In genomic region chr1:173062156-173062938, GRCh38 we compare ENCODE assay signal across 9 cellular contexts. TPM values are rescaled to one million over a fixed set of nuclear protein-coding genes. Genes with fewer than 3 reads are reported as not detected.
DNase-seq lines count a peak whose midpoint lies in the region; ATAC-seq lines count a peak whose summit lies in the region.
"Had no signal": no experiment of that assay in that cellular context is flagged by ENCODE, and none has a peak within 500 bp of the region (broad histone marks: within the 10 kb centered on the region; RNA-seq: fewer than 3 reads in every experiment).

No MANE protein-coding gene starts in this region.

- H3K9me3 Mint-ChIP-seq in activated T-helper 17 cell treated with anti-CD3 and anti-CD28 coated beads, Interleukin-2, amount 50 U/mL, for 72 hours, result no peaks in the 10 kb centered on the region

- no peaks in the 10 kb centered on the region for H3K36me3 Mint-ChIP-seq in activated T-helper 17 cell treated with anti-CD3 and anti-CD28 coated beads, Interleukin-2, amount 50 U/mL, for 72 hours (ENCODE audit: low read depth)

- no peak overlapping the region for H3K4me3 Mint-ChIP-seq in activated T-helper 17 cell treated with anti-CD3 and anti-CD28 coated beads, Interleukin-2, amount 50 U/mL, for 72 hours

- no peaks in the 10 kb centered on the region for H3K27me3 Mint-ChIP-seq in activated T-helper 17 cell treated with anti-CD3 and anti-CD28 coated beads, Interleukin-2, amount 50 U/mL, for 72 hours

- H3K4me1 Mint-ChIP-seq in activated T-helper 17 cell treated with anti-CD3 and anti-CD28 coated beads, Interleukin-2, amount 50 U/mL, for 72 hours, result no peaks in the 10 kb centered on the region

- DNase-seq in AG08396 (ENCODE audit: low spot score), result peak; percentile 44
- DNase-seq in HPDE6-E6E7 (ENCODE audit: extremely low spot score), result peak; percentile 85
- peak; percentile 90 for DNase-seq in iris pigment epithelial cell (ENCODE audit: low read depth)
- no peak for DNase-seq in hepatic stellate cell (ENCODE audit: low spot score)
- no peak for DNase-seq in ecto neural progenitor cell (ENCODE audit: low spot score)
- DNase-seq: effector CD8-positive, alpha-beta T cell had no signal

- H3K27ac Mint-ChIP-seq in activated T-helper 17 cell treated with anti-CD3 and anti-CD28 coated beads, Interleukin-2, amount 50 U/mL, for 72 hours, result no peak overlapping the region

- peak; percentile 40 for ATAC-seq in activated T-helper 17 cell treated with anti-CD3 and anti-CD28 coated beads, Interleukin-2, amount 50 U/mL, for 72 hours (replicated peaks)
- ATAC-seq in GM19324 (IDR thresholded peaks at IDR 0.05; ENCODE audit: low FRiP score, unreplicated experiment) (no peak), GM18873 (IDR thresholded peaks at IDR 0.05; ENCODE audit: low FRiP score, unreplicated experiment) (no peak)

RNA-seq across cellular contexts. Expression of gene TNFSF18, which starts 11.6 kb away (rescaled TPM):
- not detected for total RNA-seq in activated T-helper 17 cell treated with anti-CD3 and anti-CD28 coated beads, Interleukin-2, amount 50 U/mL, for 72 hours

Comparison
In these comparisons a context has a peak if more than half of its experiments do, and no peak if none do; other contexts are left out.
1. DNase-seq: peak in AG08396 (single experiment), HPDE6-E6E7 (single experiment) and iris pigment epithelial cell (single experiment); none in hepatic stellate cell (single experiment) and ecto neural progenitor cell (single experiment).